ENCODE assay signal across 28 cellular contexts in the genomic region with DNA sequence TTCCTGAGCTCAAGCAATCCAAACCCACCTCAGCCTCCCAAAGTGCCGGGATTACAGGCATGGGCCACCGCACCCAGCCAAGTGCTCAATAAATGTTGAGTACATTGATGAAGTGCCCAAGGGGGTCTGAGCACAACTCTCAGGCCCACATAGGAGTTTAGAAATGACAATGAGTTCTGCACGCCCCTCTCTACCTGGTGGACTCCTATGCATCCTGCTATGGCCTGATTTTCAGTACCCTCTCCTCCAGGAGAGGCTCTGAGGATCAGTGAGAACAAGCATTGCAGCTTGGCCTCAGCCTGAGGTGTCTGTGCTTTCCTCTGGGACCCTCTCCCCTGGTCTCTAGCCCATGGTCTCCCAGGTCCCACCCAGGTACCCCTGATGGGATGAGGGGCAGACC. TPM values are rescaled to one million over a fixed set of nuclear protein-coding genes. Genes with fewer than 3 reads are reported as not detected.
DNase-seq lines count a peak whose midpoint lies in the region; ATAC-seq, FAIRE-seq and TF ChIP-seq lines count a peak whose summit lies in the region.
"Had no signal": no experiment of that assay in that cellular context is flagged by ENCODE, and none has a peak within 500 bp of the region (broad histone marks: within the 10 kb centered on the region; RNA-seq: fewer than 3 reads in every experiment).

No MANE protein-coding gene starts in this region.

- TF ChIP-seq EP300 in SK-N-SH (IDR thresholded peaks at IDR 0.05; ENCODE audit: borderline replicate concordance in 1 of 2, low read depth in 1 of 2, low read length in 1 of 2): no peak

- H3K4me3 Mint-ChIP-seq in WTC11 (no peak overlapping the region), mesothelial cell of epicardium (no peak overlapping the region)
- no peak overlapping the region for H3K4me3 Mint-ChIP-seq in activated T-cell treated with anti-CD3 and anti-CD28 coated beads, Interleukin-2, amount 50 U/mL, for 4 hours
- H3K4me3 Mint-ChIP-seq: CD4-positive, CD25-positive, alpha-beta regulatory T cell had no signal

- H3K4me2 ChIP-seq in SK-N-SH: no peak overlapping the region
- H3K4me2 ChIP-seq: PC-9 had no signal

- H3K79me2 ChIP-seq in SK-N-SH (ENCODE audit: insufficient read depth): no peaks in the 10 kb centered on the region

- H3K9me3 ChIP-seq in SK-N-SH: no peaks in the 10 kb centered on the region
- H3K9me3 ChIP-seq in thoracic aorta: no peaks in the 10 kb centered on the region
- H3K9me3 ChIP-seq: BE2C, MG63, SJSA1 had no signal

- H3K4me3 ChIP-seq in SK-N-SH (ENCODE audit: low read depth in 2 of 2, low read length in 1 of 2) (no peak overlapping the region), thoracic aorta (no peak overlapping the region)
- H3K4me3 ChIP-seq: K562, MG63, PC-9, SJSA1 had no signal

- TF ChIP-seq POLR2A in GM12892 (IDR thresholded peaks at IDR 0.05; ENCODE audit: low read depth, low read length): no peak

- no peak overlapping the region for H2AFZ ChIP-seq in SK-N-SH (ENCODE audit: low read depth)
- H2AFZ ChIP-seq: PC-9 had no signal

- no peak for TF ChIP-seq RAD21 in SK-N-SH (IDR thresholded peaks at IDR 0.05; ENCODE audit: low read length)

- H3K27ac ChIP-seq in SK-N-SH (ENCODE audit: low read depth in 2 of 2, low read length in 1 of 2) (no peak overlapping the region), thoracic aorta (no peak overlapping the region)
- H3K27ac ChIP-seq: 22Rv1, PC-9, SJSA1 had no signal

- ATAC-seq in SK-N-SH treated with all-trans-retinoic acid at 6 μM for 48 hours: no peak
- ATAC-seq in WTC11: no peak
- peak; percentile 50 for ATAC-seq in thoracic aorta (ENCODE audit: insufficient number of reproducible peaks, low FRiP score, low read depth)
- ATAC-seq in activated T-cell treated with anti-CD3 and anti-CD28 coated beads, Interleukin-2, amount 50 U/mL, for 4 hours: no peak
- no peak for ATAC-seq in GM21529 (IDR thresholded peaks at IDR 0.05; ENCODE audit: unreplicated experiment)
- ATAC-seq: HCT116, HepG2, K562, Right ventricle myocardium inferior had no signal

- H3K36me3 ChIP-seq in SK-N-SH (replicated peaks in 1 of 2; ENCODE audit: control insufficient read depth in 1 of 2, insufficient read depth in 2 of 2, low read length in 1 of 2) (no peaks in the 10 kb centered on the region), thoracic aorta (no peaks in the 10 kb centered on the region)
- H3K36me3 ChIP-seq: BE2C, MG63, SJSA1 had no signal

- WGBS in SK-N-SH (ENCODE audit: low lambda C conversion rate): 93% methylated on average over 3 of the region's 3 CpGs

- peaks cover 42% of the 10 kb centered on the region for H3K4me1 Mint-ChIP-seq in WTC11
- peaks cover 31% of the 10 kb centered on the region for H3K4me1 Mint-ChIP-seq in mesothelial cell of epicardium
- H3K4me1 Mint-ChIP-seq in activated T-cell treated with anti-CD3 and anti-CD28 coated beads, Interleukin-2, amount 50 U/mL, for 4 hours (ENCODE audit: low read depth): no peaks in the 10 kb centered on the region

- no peaks in the 10 kb centered on the region for H3K9me2 ChIP-seq in SK-N-SH

- H3K27me3 Mint-ChIP-seq in WTC11 (ENCODE audit: low read depth): no peaks in the 10 kb centered on the region; the same call in 1 of the 2 replicates
- H3K27me3 Mint-ChIP-seq in mesothelial cell of epicardium (ENCODE audit: low read depth): peaks cover 2% of the 10 kb centered on the region
- peaks cover 13% of the 10 kb centered on the region for H3K27me3 Mint-ChIP-seq in activated T-cell treated with anti-CD3 and anti-CD28 coated beads, Interleukin-2, amount 50 U/mL, for 4 hours (ENCODE audit: low read depth)

- H3K27me3 ChIP-seq in SK-N-SH (ENCODE audit: insufficient read depth) (no peaks in the 10 kb centered on the region), thoracic aorta (replicated peaks; ENCODE audit: insufficient read depth) (no peaks in the 10 kb centered on the region)
- H3K27me3 ChIP-seq: BE2C, MG63, SJSA1 had no signal

- CTCF ChIA-PET in SK-N-SH (lab: Yijun Ruan, JAX): interaction anchor here (1.0 to 4.7 kb wide), 6 partner anchors 17 to 45 kb away, joined by 3 to 21 read pairs (median 4); no protein-coding TSS in a partner anchor
- CTCF ChIA-PET in WTC11 (lab: Charles Lee): interaction anchor here (1.4 to 1.7 kb wide), 3 partner anchors 17 to 20 kb away, joined by 3 to 6 read pairs (median 4); no protein-coding TSS in a partner anchor

- no peak for TF ChIP-seq CTCF in SK-N-SH (IDR thresholded peaks at IDR 0.05)
- TF ChIP-seq CTCF in WTC11 (IDR thresholded peaks at IDR 0.05): no peak
- TF ChIP-seq CTCF in mesothelial cell of epicardium (IDR thresholded peaks at IDR 0.05; ENCODE audit: unreplicated experiment): no peak
- TF ChIP-seq CTCF in thoracic aorta (IDR thresholded peaks at IDR 0.05): no peak

- no peaks in the 10 kb centered on the region for H3F3A ChIP-seq in SK-N-SH (replicated peaks; ENCODE audit: insufficient read depth)

- no peaks in the 10 kb centered on the region for H3K36me3 Mint-ChIP-seq in WTC11
- H3K36me3 Mint-ChIP-seq in mesothelial cell of epicardium: no peaks in the 10 kb centered on the region
- H3K36me3 Mint-ChIP-seq in activated T-cell treated with anti-CD3 and anti-CD28 coated beads, Interleukin-2, amount 50 U/mL, for 4 hours (ENCODE audit: insufficient read depth): no peaks in the 10 kb centered on the region
- H3K36me3 Mint-ChIP-seq: CD4-positive, CD25-positive, alpha-beta regulatory T cell had no signal

- no peak for DNase-seq in SK-N-SH
- no peak for DNase-seq in WTC11 (ENCODE audit: low spot score)
- DNase-seq in mesothelial cell of epicardium (ENCODE audit: low spot score in 2 of 2, unreplicated experiment in 2 of 2): no peak
- DNase-seq in thoracic aorta (ENCODE audit: low spot score): no peak
- no peak for DNase-seq in activated T-cell treated with anti-CD3 and anti-CD28 coated beads, Interleukin-2, amount 50 U/mL, for 4 hours
- no peak for DNase-seq in GM12892 (ENCODE audit: insufficient read length)
- DNase-seq: BE2C; CD4-positive, CD25-positive, alpha-beta regulatory T cell; GOT3; MG63; NCI-H1105 treated with DMSO at 0.1 percent for 48 hours; NCI-H146; NCI-H1930; NCI-H2107; NCI-H446; NCI-H524 treated with DMSO at 0.1 percent for 48 hours; NCI-H774; PC-9 had no signal

- peak overlapping the region; percentile 36; the same call in 1 of the 2 replicates for H3K27ac Mint-ChIP-seq in WTC11
- peak overlapping the region; percentile 14 for H3K27ac Mint-ChIP-seq in mesothelial cell of epicardium
- H3K27ac Mint-ChIP-seq: CD4-positive, CD25-positive, alpha-beta regulatory T cell had no signal

- no peak overlapping the region for H3K9ac ChIP-seq in SK-N-SH

- H3K4me1 ChIP-seq in SK-N-SH (ENCODE audit: control insufficient read depth in 1 of 2, insufficient read depth in 2 of 2, low read depth in 1 of 2, low read length in 1 of 2) (peaks cover 10 to 28% of the 10 kb centered on the region in 2 experiments; a peak in 2 of 4 replicates), thoracic aorta (ENCODE audit: control insufficient read depth in 1 of 2, low read depth in 2 of 2) (no peaks in the 10 kb centered on the region)
- H3K4me1 ChIP-seq: SJSA1 had no signal

- no peaks in the 10 kb centered on the region for H4K20me1 ChIP-seq in SK-N-SH (ENCODE audit: insufficient read depth)

- H3K9me3 Mint-ChIP-seq in WTC11 (peaks cover 2% of the 10 kb centered on the region), mesothelial cell of epicardium (no peaks in the 10 kb centered on the region)
- no peaks in the 10 kb centered on the region for H3K9me3 Mint-ChIP-seq in activated T-cell treated with anti-CD3 and anti-CD28 coated beads, Interleukin-2, amount 50 U/mL, for 4 hours

- no peak for FAIRE-seq in GM12892 (lab: Jason Lieb, UNC)
- FAIRE-seq: HepG2, K562 had no signal

- POLR2A ChIA-PET in SK-N-SH (lab: Yijun Ruan, JAX) (no interaction called here), WTC11 (lab: Charles Lee) (no interaction called here)

TF ChIP-seq in SK-N-SH treated with all-trans-retinoic acid at 6 μM for 48 hours, 23 proteins besides CTCF, POLR2A, EP300 and RAD21 (continues in another document):
- TF ChIP-seq ZFP3 (CRISPR knock-in tag; IDR thresholded peaks at IDR 0.05): peak; percentile 98

TF ChIP-seq in SK-N-SH, 30 proteins besides CTCF, POLR2A, EP300 and RAD21 (continues in another document):
- no peak for TF ChIP-seq FOSL2 (IDR thresholded peaks at IDR 0.05; ENCODE audit: borderline replicate concordance, low read depth)
- TF ChIP-seq RCOR1 (IDR thresholded peaks at IDR 0.05; ENCODE audit: low read length): no peak
- no peak for TF ChIP-seq POLR2AphosphoS5 (IDR thresholded peaks at IDR 0.05; ENCODE audit: low read depth, low read length)
- no peak for TF ChIP-seq TCF12 (IDR thresholded peaks at IDR 0.05)

TF ChIP-seq in WTC11, 78 proteins besides CTCF, POLR2A, EP300 and RAD21 (continues in another document):
- TF ChIP-seq ZNF317 (CRISPR knock-in tag; IDR thresholded peaks at IDR 0.05; ENCODE audit: borderline replicate concordance, low read depth): no peak

RNA-seq across cellular contexts. Expression of gene GRIFIN, which starts 20.9 kb away (rescaled TPM):
- polyA plus RNA-seq in SK-N-SH (2012; rRNA removed): not detected in 2 replicates
- not detected in 2 replicates for polyA plus RNA-seq in SK-N-SH (2012; cell fraction: cytosol; rRNA removed)
- not detected in 2 replicates for polyA plus RNA-seq in SK-N-SH (2012; cell fraction: nucleus; rRNA removed)
- total RNA-seq in WTC11 (2021) (not detected in 3 replicates), mesothelial cell of epicardium (not detected in 3 replicates), thoracic aorta (not detected)
- total RNA-seq in activated T-cell treated with anti-CD3 and anti-CD28 coated beads, Interleukin-2, amount 50 U/mL, for 4 hours: not detected
- polyA plus RNA-seq in GM12892 (2012; ENCODE audit: missing spikeins): not detected
- total RNA-seq: CD4-positive, CD25-positive, alpha-beta regulatory T cell; HepG2; HT-29; K562; PC-9; Right ventricle myocardium inferior; RPMI7951; SJSA1 had no signal
- polyA plus RNA-seq: CD4-positive, CD25-positive, alpha-beta regulatory T cell; HepG2; K562 had no signal

RNA-seq across cellular contexts. Expression of gene LFNG, which starts 22.5 kb away (rescaled TPM):
- 7.6 and 9.4 TPM in 2 replicates for polyA plus RNA-seq in SK-N-SH (2012; rRNA removed)
- polyA plus RNA-seq in SK-N-SH (2012; cell fraction: cytosol; rRNA removed): 3.5 and 5.9 TPM in 2 replicates
- polyA plus RNA-seq in SK-N-SH (2012; cell fraction: nucleus; rRNA removed): 13.3 and 14.4 TPM in 2 replicates
- total RNA-seq in WTC11 (2021) (24.1 to 29.4 TPM (median 26.5 TPM) in 3 replicates), mesothelial cell of epicardium (16.0 to 19.0 TPM (median 16.3 TPM) in 3 replicates), thoracic aorta (10 to 100 TPM in 1 of 2 donors, 1 to 10 TPM in 1; 8.0 to 24.1 TPM)
- total RNA-seq in activated T-cell treated with anti-CD3 and anti-CD28 coated beads, Interleukin-2, amount 50 U/mL, for 4 hours: 10 to 100 TPM; 16.1 to 17.7 (median 17.7) TPM
- polyA plus RNA-seq in GM12892 (2012; ENCODE audit: missing spikeins): 0.17 TPM

RNA-seq across cellular contexts. Expression of gene BRAT1, which starts 58.3 kb away (rescaled TPM):
- polyA plus RNA-seq in SK-N-SH (2012; rRNA removed): 34.1 and 36.2 TPM in 2 replicates
- polyA plus RNA-seq in SK-N-SH (2012; cell fraction: cytosol; rRNA removed): 8.3 and 16.1 TPM in 2 replicates
- 154 and 256 TPM in 2 replicates for polyA plus RNA-seq in SK-N-SH (2012; cell fraction: nucleus; rRNA removed)
- total RNA-seq in WTC11 (2021) (44.0 to 50.0 TPM (median 46.1 TPM) in 3 replicates), mesothelial cell of epicardium (44.2 to 47.6 TPM (median 46.8 TPM) in 3 replicates), thoracic aorta (10 to 100 TPM; 28.8 to 43.6 TPM)
- total RNA-seq in activated T-cell treated with anti-CD3 and anti-CD28 coated beads, Interleukin-2, amount 50 U/mL, for 4 hours: 10 to 100 TPM; 40.7 to 55.0 (median 42.6) TPM
- polyA plus RNA-seq in GM12892 (2012; ENCODE audit: missing spikeins): 7.6 TPM
